19 cellular contexts compared by ENCODE assay signal in the genomic region with DNA sequence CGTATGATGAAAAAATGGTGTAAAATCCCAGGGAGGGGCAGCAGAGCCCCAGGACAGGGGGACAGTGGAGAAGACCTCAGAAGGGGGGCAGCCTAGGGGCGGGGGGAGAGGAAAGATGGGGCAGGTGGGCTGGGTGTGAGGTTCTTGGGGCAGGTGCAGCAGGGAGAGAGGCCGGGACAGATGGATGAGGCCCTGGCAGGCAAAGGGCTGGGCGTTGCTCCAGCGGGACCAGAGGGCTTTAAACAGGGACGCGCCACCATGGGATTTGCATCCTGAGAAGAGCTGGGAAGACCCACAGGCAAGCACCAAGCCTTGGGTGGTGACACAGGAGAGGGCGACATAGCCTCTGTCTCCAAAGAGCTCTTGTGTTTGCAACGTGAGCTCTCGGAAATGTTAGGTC.
"Had no signal": no experiment of that assay in that cellular context is flagged by ENCODE, and none has a peak within 500 bp of the region (broad histone marks: within the 10 kb centered on the region; RNA-seq: fewer than 3 reads in every experiment).

No MANE protein-coding gene starts in this region.

- H3K9me3 ChIP-seq: suprapubic skin had no signal

- DNase-seq: activated CD4-positive, alpha-beta T cell treated with anti-CD3 and anti-CD28 coated beads, Interleukin-2, amount 50 U/mL, for 48 hours; activated effector memory CD4-positive, alpha-beta T cell treated with anti-CD3 and anti-CD28 coated beads, Interleukin-2, amount 50 U/mL, for 16 hours; activated T-cell treated with anti-CD3 and anti-CD28 coated beads, Interleukin-2, amount 50 U/mL, for 4 hours; esophagus squamous epithelium; foreskin keratinocyte; heart left ventricle; mammary epithelial cell; natural killer cell; stimulated activated CD4-positive, alpha-beta T cell treated with anti-CD3 and anti-CD28 coated beads, Interleukin-2, amount 100 ng/mL, for 48 hours; stimulated activated CD8-positive, alpha-beta memory T cell treated with anti-CD3 and anti-CD28 coated beads, Interleukin-4, amount 100 ng/mL, for 48 hours; stimulated activated naive CD8-positive, alpha-beta T cell treated with anti-CD3 and anti-CD28 coated beads, Interleukin-15, Interleukin-2, amounts not matched to agents 100 U/mL and 50 U/mL, for 24 hours had no signal

- ATAC-seq: activated CD4-positive, CD25-positive, alpha-beta regulatory T cell treated with anti-CD3 and anti-CD28 coated beads, Interleukin-2, amount 50 U/mL, for 24 hours; activated T-cell treated with anti-CD3 and anti-CD28 coated beads, Interleukin-2, amount 50 U/mL, for 4 hours; foreskin keratinocyte; heart left ventricle; left lobe of liver; natural killer cell; sciatic nerve; stimulated activated naive CD8-positive, alpha-beta T cell treated with anti-CD3 and anti-CD28 coated beads, Interleukin-15, Interleukin-2, amounts not matched to agents 100 U/mL and 50 U/mL, for 24 hours had no signal

- H3K27me3 ChIP-seq: foreskin keratinocyte, upper lobe of left lung had no signal

- H3K4me1 Mint-ChIP-seq: brain had no signal

- H3K36me3 ChIP-seq: esophagus squamous epithelium, heart left ventricle, suprapubic skin, upper lobe of left lung had no signal

- H3K36me3 Mint-ChIP-seq: activated naive CD8-positive, alpha-beta T cell; brain had no signal

- H3K27ac Mint-ChIP-seq: activated naive CD8-positive, alpha-beta T cell; natural killer cell; progenitor cell of endocrine pancreas had no signal

- H3K4me3 Mint-ChIP-seq: activated naive CD8-positive, alpha-beta T cell; activated T-cell treated with anti-CD3 and anti-CD28 coated beads, Interleukin-2, amount 50 U/mL, for 4 hours; natural killer cell had no signal

- H3K4me3 ChIP-seq: esophagus squamous epithelium, heart left ventricle, suprapubic skin, upper lobe of left lung had no signal

- H3K27ac ChIP-seq: esophagus squamous epithelium, foreskin keratinocyte, heart left ventricle, suprapubic skin, upper lobe of left lung had no signal
